In the genomic region with DNA sequence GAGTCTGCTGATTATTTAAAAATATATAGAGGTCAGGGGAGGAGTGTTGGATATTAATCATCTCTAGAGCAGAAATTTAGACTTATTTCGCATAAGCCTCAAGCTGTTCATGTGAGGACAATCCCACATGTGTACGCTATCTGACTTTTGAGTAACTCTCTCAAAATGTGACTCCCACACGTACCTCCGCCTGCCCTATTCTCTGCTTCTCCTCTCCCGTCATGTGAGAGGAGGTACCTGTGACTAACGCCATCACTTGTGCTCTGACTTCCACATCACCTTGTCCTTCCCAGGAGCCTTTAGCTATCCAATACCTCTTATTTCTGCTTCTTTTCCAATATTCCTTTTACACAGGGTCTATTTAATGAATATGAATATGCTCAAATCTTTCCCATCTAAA, we compare ENCODE assay signal across 36 cellular contexts.
"Had no signal": no experiment of that assay in that cellular context is flagged by ENCODE, and none has a peak within 500 bp of the region (broad histone marks: within the 10 kb centered on the region; RNA-seq: fewer than 3 reads in every experiment).

No MANE protein-coding gene starts in this region.

- H3K4me3 Mint-ChIP-seq: activated naive CD4-positive, alpha-beta T cell treated with anti-CD3 and anti-CD28 coated beads for 36 hours; activated naive CD4-positive, alpha-beta T cell treated with anti-CD3 and anti-CD28 coated beads, Interleukin-2, amount 10 ng/mL, durations not matched to agents 7 days and 5 days; activated naive CD4-positive, alpha-beta T cell treated with anti-CD3 and anti-CD28 coated beads, Interleukin-2, amount 50 U/mL, for 24 hours; activated naive CD8-positive, alpha-beta T cell; activated naive CD8-positive, alpha-beta T cell treated with anti-CD3 and anti-CD28 coated beads for 36 hours; activated naive CD8-positive, alpha-beta T cell treated with anti-CD3 and anti-CD28 coated beads, Interleukin-2, amount 10 ng/mL, durations not matched to agents 7 days and 5 days; activated naive CD8-positive, alpha-beta T cell treated with anti-CD3 and anti-CD28 coated beads, Interleukin-2, amount 50 U/mL, for 24 hours; activated T-cell treated with anti-CD3 and anti-CD28 coated beads, Interleukin-2, amount 50 U/mL, for 24 hours; activated T-cell treated with anti-CD3 and anti-CD28 coated beads, Interleukin-2, amount 50 U/mL, for 4 hours; activated T-cell treated with anti-CD3 and anti-CD28 coated beads, Interleukin-2, amount 50 U/mL, for 72 hours; activated T-helper 1 cell treated with anti-CD3 and anti-CD28 coated beads, Interleukin-12 subunit alpha, Interleukin-12 subunit beta, Interleukin-2, Interleukin-4 antibody, amounts not matched to agents 30 ng/mL and 10 ng/mL and 1 ng/mL, durations not matched to agents 14 hours and 24 hours and 36 hours; activated T-helper 17 cell treated with anti-CD3 and anti-CD28 coated beads, Interleukin-2, amount 50 U/mL, for 72 hours; brain; central memory CD8-positive, alpha-beta T cell had no signal

- H3K27me3 Mint-ChIP-seq: activated naive CD4-positive, alpha-beta T cell treated with anti-CD3 and anti-CD28 coated beads, Interleukin-2, amount 10 ng/mL, durations not matched to agents 7 days and 5 days; activated naive CD4-positive, alpha-beta T cell treated with anti-CD3 and anti-CD28 coated beads, Interleukin-2, amount 50 U/mL, for 24 hours; activated naive CD8-positive, alpha-beta T cell; activated naive CD8-positive, alpha-beta T cell treated with anti-CD3 and anti-CD28 coated beads for 36 hours; activated naive CD8-positive, alpha-beta T cell treated with anti-CD3 and anti-CD28 coated beads, Interleukin-2, amount 10 ng/mL, durations not matched to agents 7 days and 5 days; activated naive CD8-positive, alpha-beta T cell treated with anti-CD3 and anti-CD28 coated beads, Interleukin-2, amount 50 U/mL, for 24 hours; activated T-cell treated with anti-CD3 and anti-CD28 coated beads, Interleukin-2, amount 50 U/mL, for 24 hours; activated T-helper 17 cell treated with anti-CD3 and anti-CD28 coated beads, Interleukin-2, amount 50 U/mL, for 72 hours; brain; central memory CD8-positive, alpha-beta T cell had no signal

- H3K27ac Mint-ChIP-seq: activated naive CD4-positive, alpha-beta T cell treated with anti-CD3 and anti-CD28 coated beads for 36 hours; activated naive CD4-positive, alpha-beta T cell treated with anti-CD3 and anti-CD28 coated beads, Interleukin-2, amount 10 ng/mL, durations not matched to agents 7 days and 5 days; activated naive CD4-positive, alpha-beta T cell treated with anti-CD3 and anti-CD28 coated beads, Interleukin-2, amount 50 U/mL, for 24 hours; activated naive CD4-positive, alpha-beta T cell treated with anti-CD3 and anti-CD28 coated beads, Interleukin-2, amount 50 U/mL, for 72 hours; activated naive CD8-positive, alpha-beta T cell; activated naive CD8-positive, alpha-beta T cell treated with anti-CD3 and anti-CD28 coated beads for 36 hours; activated naive CD8-positive, alpha-beta T cell treated with anti-CD3 and anti-CD28 coated beads, Interleukin-2, amount 10 ng/mL, durations not matched to agents 7 days and 5 days; activated naive CD8-positive, alpha-beta T cell treated with anti-CD3 and anti-CD28 coated beads, Interleukin-2, amount 50 U/mL, for 24 hours; activated T-cell treated with anti-CD3 and anti-CD28 coated beads, Interleukin-2, amount 50 U/mL, for 24 hours; activated T-cell treated with anti-CD3 and anti-CD28 coated beads, Interleukin-2, amount 50 U/mL, for 72 hours; activated T-helper 1 cell treated with anti-CD3 and anti-CD28 coated beads, Interleukin-12 subunit alpha, Interleukin-12 subunit beta, Interleukin-2, Interleukin-4 antibody, amounts not matched to agents 30 ng/mL and 10 ng/mL and 1 ng/mL, durations not matched to agents 14 hours and 24 hours and 36 hours; activated T-helper 17 cell treated with anti-CD3 and anti-CD28 coated beads, Interleukin-2, amount 50 U/mL, for 72 hours; activated T-helper 2 cell treated with anti-CD3 and anti-CD28 coated beads, Interferon-gamma antibody, Interleukin-2, Interleukin-4, amounts not matched to agents 10 μg/mL and 5 μg/mL and 100 μg/mL, durations not matched to agents 14 hours and 24 hours and 36 hours; brain had no signal

- FAIRE-seq: astrocyte, bronchial epithelial cell had no signal

- H3K9me3 Mint-ChIP-seq: activated naive CD4-positive, alpha-beta T cell treated with anti-CD3 and anti-CD28 coated beads, Interleukin-2, amount 10 ng/mL, durations not matched to agents 7 days and 5 days; activated naive CD4-positive, alpha-beta T cell treated with anti-CD3 and anti-CD28 coated beads, Interleukin-2, amount 50 U/mL, for 24 hours; activated naive CD4-positive, alpha-beta T cell treated with anti-CD3 and anti-CD28 coated beads, Interleukin-2, amount 50 U/mL, for 72 hours; activated naive CD8-positive, alpha-beta T cell treated with anti-CD3 and anti-CD28 coated beads for 36 hours; activated naive CD8-positive, alpha-beta T cell treated with anti-CD3 and anti-CD28 coated beads, Interleukin-2, amount 10 ng/mL, durations not matched to agents 7 days and 5 days; activated naive CD8-positive, alpha-beta T cell treated with anti-CD3 and anti-CD28 coated beads, Interleukin-2, amount 50 U/mL, for 24 hours; activated T-cell treated with anti-CD3 and anti-CD28 coated beads, Interleukin-2, amount 50 U/mL, for 24 hours; activated T-cell treated with anti-CD3 and anti-CD28 coated beads, Interleukin-2, amount 50 U/mL, for 4 hours; activated T-cell treated with anti-CD3 and anti-CD28 coated beads, Interleukin-2, amount 50 U/mL, for 72 hours; activated T-helper 1 cell treated with anti-CD3 and anti-CD28 coated beads, Interleukin-12 subunit alpha, Interleukin-12 subunit beta, Interleukin-2, Interleukin-4 antibody, amounts not matched to agents 30 ng/mL and 10 ng/mL and 1 ng/mL, durations not matched to agents 14 hours and 24 hours and 36 hours; activated T-helper 17 cell treated with anti-CD3 and anti-CD28 coated beads, Interleukin-2, amount 50 U/mL, for 72 hours; activated T-helper 2 cell treated with anti-CD3 and anti-CD28 coated beads, Interferon-gamma antibody, Interleukin-2, Interleukin-4, amounts not matched to agents 10 μg/mL and 5 μg/mL and 100 μg/mL, durations not matched to agents 14 hours and 24 hours and 36 hours; brain; central memory CD8-positive, alpha-beta T cell had no signal

- DNase-seq: activated effector memory CD4-positive, alpha-beta T cell treated with anti-CD3 and anti-CD28 coated beads, Interleukin-2, amount 50 U/mL, for 16 hours; activated effector memory CD4-positive, alpha-beta T cell treated with Interleukin-2 at 50 U/mL for 16 hours; activated gamma-delta T cell; activated gamma-delta T cell treated with Interleukin-2 at 50 U/mL for 16 hours; activated naive CD4-positive, alpha-beta T cell; activated naive CD4-positive, alpha-beta T cell treated with anti-CD3 and anti-CD28 coated beads for 36 hours; activated naive CD4-positive, alpha-beta T cell treated with anti-CD3 and anti-CD28 coated beads, Interleukin-2, amount 10 ng/mL, durations not matched to agents 7 days and 5 days; activated naive CD4-positive, alpha-beta T cell treated with anti-CD3 and anti-CD28 coated beads, Interleukin-2, amount 50 U/mL, for 16 hours; activated naive CD4-positive, alpha-beta T cell treated with Interleukin-2 at 50 U/mL for 16 hours; activated naive CD8-positive, alpha-beta T cell treated with anti-CD3 and anti-CD28 coated beads for 36 hours; activated naive CD8-positive, alpha-beta T cell treated with anti-CD3 and anti-CD28 coated beads, Interleukin-2, amount 10 ng/mL, durations not matched to agents 7 days and 5 days; activated naive CD8-positive, alpha-beta T cell treated with anti-CD3 and anti-CD28 coated beads, Interleukin-2, amount 50 U/mL, for 24 hours; activated T-cell treated with anti-CD3 and anti-CD28 coated beads, Interleukin-2, amount 50 U/mL, for 1 hour; activated T-cell treated with anti-CD3 and anti-CD28 coated beads, Interleukin-2, amount 50 U/mL, for 24 hours; activated T-cell treated with anti-CD3 and anti-CD28 coated beads, Interleukin-2, amount 50 U/mL, for 4 hours; activated T-cell treated with anti-CD3 and anti-CD28 coated beads, Interleukin-2, amount 50 U/mL, for 48 hours; activated T-cell treated with anti-CD3 and anti-CD28 coated beads, Interleukin-2, amount 50 U/mL, for 72 hours; adrenal gland; amniotic stem cell; amygdala; anterior cingulate cortex; aorta; body of pancreas; brain microvascular endothelial cell; central memory CD4-positive, alpha-beta T cell; cerebellar nuclear complex had no signal

- H3K4me1 Mint-ChIP-seq: activated naive CD4-positive, alpha-beta T cell treated with anti-CD3 and anti-CD28 coated beads, Interleukin-2, amount 10 ng/mL, durations not matched to agents 7 days and 5 days; activated naive CD4-positive, alpha-beta T cell treated with anti-CD3 and anti-CD28 coated beads, Interleukin-2, amount 50 U/mL, for 24 hours; activated naive CD8-positive, alpha-beta T cell treated with anti-CD3 and anti-CD28 coated beads for 36 hours; activated naive CD8-positive, alpha-beta T cell treated with anti-CD3 and anti-CD28 coated beads, Interleukin-2, amount 10 ng/mL, durations not matched to agents 7 days and 5 days; activated naive CD8-positive, alpha-beta T cell treated with anti-CD3 and anti-CD28 coated beads, Interleukin-2, amount 50 U/mL, for 24 hours; activated T-helper 17 cell treated with anti-CD3 and anti-CD28 coated beads, Interleukin-2, amount 50 U/mL, for 72 hours; brain; central memory CD8-positive, alpha-beta T cell had no signal

- H3K36me3 Mint-ChIP-seq: activated naive CD4-positive, alpha-beta T cell treated with anti-CD3 and anti-CD28 coated beads, Interleukin-2, amount 10 ng/mL, durations not matched to agents 7 days and 5 days; activated naive CD4-positive, alpha-beta T cell treated with anti-CD3 and anti-CD28 coated beads, Interleukin-2, amount 50 U/mL, for 24 hours; activated naive CD4-positive, alpha-beta T cell treated with anti-CD3 and anti-CD28 coated beads, Interleukin-2, amount 50 U/mL, for 72 hours; activated naive CD8-positive, alpha-beta T cell; activated naive CD8-positive, alpha-beta T cell treated with anti-CD3 and anti-CD28 coated beads for 36 hours; activated naive CD8-positive, alpha-beta T cell treated with anti-CD3 and anti-CD28 coated beads, Interleukin-2, amount 10 ng/mL, durations not matched to agents 7 days and 5 days; brain had no signal
